ENCODE assay signal across 15 cellular contexts in the genomic region with DNA sequence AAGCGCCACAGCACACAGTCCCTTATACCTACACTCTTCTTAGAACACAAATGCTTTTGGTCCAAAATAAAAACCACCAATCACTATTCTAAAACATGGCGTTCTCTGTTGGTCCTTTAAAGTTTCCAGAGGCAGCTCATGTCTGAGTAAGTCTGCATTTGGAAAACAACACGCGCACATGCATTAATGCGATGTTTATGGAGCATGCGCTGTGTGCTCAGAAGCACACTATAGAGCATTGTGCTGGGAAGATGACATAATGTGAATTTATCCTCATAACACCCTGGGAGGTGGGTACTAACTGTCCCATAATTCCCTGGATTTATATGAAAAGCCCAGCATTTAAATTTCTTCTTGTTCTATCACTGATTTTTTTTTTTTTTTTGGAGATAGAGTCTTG. TPM values are rescaled to one million over a fixed set of nuclear protein-coding genes. Genes with fewer than 3 reads are reported as not detected.
DNase-seq lines count a peak whose midpoint lies in the region; TF ChIP-seq lines count a peak whose summit lies in the region.
"Had no signal": no experiment of that assay in that cellular context is flagged by ENCODE, and none has a peak within 500 bp of the region (broad histone marks: within the 10 kb centered on the region; RNA-seq: fewer than 3 reads in every experiment).

No MANE protein-coding gene starts in this region.

- DNase-seq in activated CD4-positive, alpha-beta T cell treated with anti-CD3 and anti-CD28 coated beads, Interleukin-2, amount 10 ng/mL, durations not matched to agents 24 days and 14 days = peak; percentile 26
- DNase-seq in activated CD4-positive, alpha-beta T cell treated with anti-CD3 and anti-CD28 coated beads for 1 hour = no peak
- DNase-seq in substantia nigra (lab: John Stamatoyannopoulos, UW) = peak in 12 of 49 donors; percentile 0 to 28 (median 5)
- no peak for DNase-seq in Caco-2
- DNase-seq in NCI-H1930 (lab: John Stamatoyannopoulos, UW) = no peak
- no peak for DNase-seq in OCI-LY7 (ENCODE audit: low spot score)
- DNase-seq: CD8-positive, alpha-beta memory T cell; DMS53; H7 had no signal

- no peak overlapping the region for H3K27ac Mint-ChIP-seq in activated CD4-positive, alpha-beta T cell treated with anti-CD3 and anti-CD28 coated beads, Interleukin-2, amount 10 ng/mL, durations not matched to agents 24 days and 14 days
- no peak overlapping the region for H3K27ac Mint-ChIP-seq in Caco-2 (ENCODE audit: unreplicated experiment)
- H3K27ac Mint-ChIP-seq: GM23338 had no signal

- peaks cover 19% of the 10 kb centered on the region for H3K9me3 Mint-ChIP-seq in activated CD4-positive, alpha-beta T cell treated with anti-CD3 and anti-CD28 coated beads, Interleukin-2, amount 10 ng/mL, durations not matched to agents 24 days and 14 days
- H3K9me3 Mint-ChIP-seq in Caco-2 (ENCODE audit: unreplicated experiment) = no peaks in the 10 kb centered on the region
- H3K9me3 Mint-ChIP-seq: CD8-positive, alpha-beta memory T cell had no signal

- H3K4me1 ChIP-seq in Caco-2 (no peaks in the 10 kb centered on the region), OCI-LY7 (ENCODE audit: insufficient read depth, low read length, poor library complexity, severe bottlenecking) (no peaks in the 10 kb centered on the region)
- H3K4me1 ChIP-seq: BLaER1 had no signal

- H3K27ac ChIP-seq in layer of hippocampus (ENCODE audit: low read depth, low read length) (peak overlapping the region; percentile 64), substantia nigra (ENCODE audit: low read depth, low read length, poor library complexity, severe bottlenecking) (peak overlapping the region; percentile 57), OCI-LY7 (ENCODE audit: low read depth, low read length, poor library complexity, severe bottlenecking) (no peak overlapping the region)
- H3K27ac ChIP-seq: 22Rv1, BLaER1, HL-60 had no signal

- H3K9me2 ChIP-seq in OCI-LY7 (ENCODE audit: insufficient read depth, low read length) = no peaks in the 10 kb centered on the region

- H3K9me3 ChIP-seq in Caco-2 (no peaks in the 10 kb centered on the region), OCI-LY7 (ENCODE audit: low read length) (0 out of 2 replicates have a peak, but pooled peaks cover 9% of the 10 kb centered on the region)

- H3K4me3 Mint-ChIP-seq in activated CD4-positive, alpha-beta T cell treated with anti-CD3 and anti-CD28 coated beads, Interleukin-2, amount 10 ng/mL, durations not matched to agents 24 days and 14 days = no peak overlapping the region
- no peak overlapping the region for H3K4me3 Mint-ChIP-seq in Caco-2 (ENCODE audit: unreplicated experiment)
- H3K4me3 Mint-ChIP-seq: CD8-positive, alpha-beta memory T cell; GM23338 had no signal

- no peak overlapping the region for H2AFZ ChIP-seq in OCI-LY7 (ENCODE audit: low read length)
- H2AFZ ChIP-seq: GM23338 had no signal

- POLR2A ChIA-PET in Caco-2 (lab: Charles Lee) = no interaction called here
- POLR2A ChIA-PET in OCI-LY7 (lab: Charles Lee) = no interaction called here

- H3K36me3 Mint-ChIP-seq in activated CD4-positive, alpha-beta T cell treated with anti-CD3 and anti-CD28 coated beads, Interleukin-2, amount 10 ng/mL, durations not matched to agents 24 days and 14 days (ENCODE audit: low read depth) = peaks cover 40% of the 10 kb centered on the region
- H3K36me3 Mint-ChIP-seq in Caco-2 (ENCODE audit: insufficient read depth, unreplicated experiment) = peaks cover 4% of the 10 kb centered on the region

- TF ChIP-seq CTCF in Caco-2 (IDR thresholded peaks at IDR 0.05; ENCODE audit: insufficient read depth in 1 of 2, low read depth in 1 of 2, low read length in 1 of 2, severe bottlenecking in 1 of 2, unreplicated experiment in 1 of 2) (no peak), OCI-LY7 (conservative IDR thresholded peaks at IDR 0.05; ENCODE audit: low read length) (no peak)

- intact Hi-C loops in activated CD4-positive, alpha-beta T cell treated with anti-CD3 and anti-CD28 coated beads, Interleukin-2, amount 10 ng/mL, durations not matched to agents 24 days and 14 days (cut with micrococcal nuclease) = no loop called here
- intact Hi-C loops in Caco-2 (cut with micrococcal nuclease; ENCODE audit: unreplicated experiment) = no loop called here
- intact Hi-C loops in OCI-LY7 (cut with micrococcal nuclease; ENCODE audit: unreplicated experiment) = no loop called here

- H3K4me1 Mint-ChIP-seq in activated CD4-positive, alpha-beta T cell treated with anti-CD3 and anti-CD28 coated beads, Interleukin-2, amount 10 ng/mL, durations not matched to agents 24 days and 14 days = no peaks in the 10 kb centered on the region
- no peaks in the 10 kb centered on the region for H3K4me1 Mint-ChIP-seq in Caco-2 (ENCODE audit: low read depth, unreplicated experiment)
- H3K4me1 Mint-ChIP-seq: CD8-positive, alpha-beta memory T cell; GM23338 had no signal

- H3K36me3 ChIP-seq in Caco-2 (ENCODE audit: control insufficient read depth, insufficient read depth, low read length) (no peaks in the 10 kb centered on the region), OCI-LY7 (ENCODE audit: insufficient read depth, low read length) (peaks cover 72% of the 10 kb centered on the region)

- H3K4me3 ChIP-seq in Caco-2 (ENCODE audit: low read depth, low read length) (no peak overlapping the region), OCI-LY7 (ENCODE audit: low read depth, low read length, poor library complexity, severe bottlenecking) (no peak overlapping the region)
- H3K4me3 ChIP-seq: BLaER1, GM23338 had no signal

- no peaks in the 10 kb centered on the region for H3K27me3 ChIP-seq in layer of hippocampus (ENCODE audit: control insufficient read depth, insufficient read depth, low read length)
- no peaks in the 10 kb centered on the region for H3K27me3 ChIP-seq in Caco-2 (replicated peaks; ENCODE audit: control insufficient read depth, insufficient read depth, low read length)
- H3K27me3 ChIP-seq: BLaER1 had no signal

- no peaks in the 10 kb centered on the region for H4K20me1 ChIP-seq in OCI-LY7 (ENCODE audit: insufficient read depth, low read length)
- H4K20me1 ChIP-seq: BLaER1 had no signal

- CTCF ChIA-PET in Caco-2 (lab: Charles Lee) (no interaction called here), OCI-LY7 (lab: Charles Lee; ENCODE audit: unreplicated experiment) (no interaction called here)

- BruUV-seq in Caco-2 (replicated peaks; lab: Mats Ljungman, UMichigan) (no TSS peak), OCI-LY7 (replicated peaks; lab: Mats Ljungman, UMichigan) (no TSS peak)

- H3K4me2 ChIP-seq in OCI-LY7 (ENCODE audit: low read length) = no peak overlapping the region
- H3K4me2 ChIP-seq: BLaER1, GM23338 had no signal

- H3K27me3 Mint-ChIP-seq in activated CD4-positive, alpha-beta T cell treated with anti-CD3 and anti-CD28 coated beads, Interleukin-2, amount 10 ng/mL, durations not matched to agents 24 days and 14 days = no peaks in the 10 kb centered on the region
- no peaks in the 10 kb centered on the region for H3K27me3 Mint-ChIP-seq in Caco-2 (ENCODE audit: insufficient read depth, unreplicated experiment)
- H3K27me3 Mint-ChIP-seq: CD8-positive, alpha-beta memory T cell had no signal

- no peaks in the 10 kb centered on the region for H3K79me2 ChIP-seq in OCI-LY7 (ENCODE audit: insufficient read depth, low read depth, low read length)

RNA-seq across cellular contexts. Expression of gene ZNF682, which starts 10.7 kb away (rescaled TPM):
- total RNA-seq in activated CD4-positive, alpha-beta T cell treated with anti-CD3 and anti-CD28 coated beads, Interleukin-2, amount 10 ng/mL, durations not matched to agents 24 days and 14 days = 4.7 and 6.5 TPM in 2 replicates
- total RNA-seq in Caco-2 (2022) = 1.8 and 2.5 TPM in 2 replicates
- 9.1 and 10.5 TPM in 2 replicates for total RNA-seq in OCI-LY7 (2014; rRNA removed; shearing (Covaris generic))
- 17.3 and 18.6 TPM in 2 replicates for total RNA-seq in OCI-LY7 (2022)
- total RNA-seq: A673 had no signal

RNA-seq across cellular contexts. Expression of gene ZNF90, which starts 49.2 kb away (rescaled TPM):
- total RNA-seq in activated CD4-positive, alpha-beta T cell treated with anti-CD3 and anti-CD28 coated beads, Interleukin-2, amount 10 ng/mL, durations not matched to agents 24 days and 14 days = 4.8 and 5.1 TPM in 2 replicates
- 4.8 and 7.1 TPM in 2 replicates for total RNA-seq in Caco-2 (2022)
- 11.9 and 18.1 TPM in 2 replicates for total RNA-seq in OCI-LY7 (2014; rRNA removed; shearing (Covaris generic))
- 27.0 and 27.6 TPM in 2 replicates for total RNA-seq in OCI-LY7 (2022)
